In genomic region chr10:70655316-70655715, GRCh38 we compare ENCODE assay signal across 23 cellular contexts. TPM values are rescaled to one million over a fixed set of nuclear protein-coding genes. Genes with fewer than 3 reads are reported as not detected.
DNase-seq lines count a peak whose midpoint lies in the region; ATAC-seq and TF ChIP-seq lines count a peak whose summit lies in the region.
"Had no signal": no experiment of that assay in that cellular context is flagged by ENCODE, and none has a peak within 500 bp of the region (broad histone marks: within the 10 kb centered on the region; RNA-seq: fewer than 3 reads in every experiment).

No MANE protein-coding gene starts in this region.

- BruUV-seq in IMR-90 (replicated peaks; lab: Mats Ljungman, UMichigan): no TSS peak

- CTCF ChIA-PET in IMR-90 (lab: Yijun Ruan, JAX): no interaction called here

- no peak for TF ChIP-seq POLR2A in IMR-90 (IDR thresholded peaks at IDR 0.05; ENCODE audit: low read depth, low read length)

- no peak overlapping the region for H3K4me2 ChIP-seq in IMR-90 (ENCODE audit: low read depth, low read length)
- no peak overlapping the region for H3K4me2 ChIP-seq in fibroblast of lung (ENCODE audit: extremely low read depth, insufficient read depth, low read length)
- H3K4me2 ChIP-seq in skeletal muscle satellite cell (ENCODE audit: low read length): no peak overlapping the region

- no peaks in the 10 kb centered on the region for H3K79me2 ChIP-seq in ACC112 (ENCODE audit: control insufficient read depth, insufficient read depth, low read length, unreplicated experiment)
- H3K79me2 ChIP-seq in fibroblast of lung (ENCODE audit: control insufficient read depth, insufficient read depth, low read length): no peaks in the 10 kb centered on the region

- no peak overlapping the region for H2BK5ac ChIP-seq in IMR-90 (ENCODE audit: low read depth, low read length, poor library complexity, severe bottlenecking)

- H3K36me3 ChIP-seq in ACC112 (ENCODE audit: insufficient read depth, low read length): no peaks in the 10 kb centered on the region
- no peaks in the 10 kb centered on the region for H3K36me3 ChIP-seq in IMR-90 (ENCODE audit: control insufficient read depth, insufficient read depth, low read length)
- H3K36me3 ChIP-seq in fibroblast of lung (ENCODE audit: control insufficient read depth, insufficient read depth, low read length): no peaks in the 10 kb centered on the region
- no peaks in the 10 kb centered on the region for H3K36me3 ChIP-seq in skeletal muscle satellite cell (ENCODE audit: insufficient read depth, low read length)
- no peaks in the 10 kb centered on the region for H3K36me3 ChIP-seq in HAP-1 (replicated peaks)
- H3K36me3 ChIP-seq: BE2C, SJSA1 had no signal

- no peaks in the 10 kb centered on the region for H3K79me1 ChIP-seq in IMR-90 (ENCODE audit: low read depth in 1 of 2, low read length in 2 of 2)

- H3K56ac ChIP-seq in IMR-90 (ENCODE audit: extremely low read depth, insufficient read depth, low read length): no peak overlapping the region

- dilution Hi-C loops in IMR-90 (cut with HindIII; ENCODE audit: low sequenced_read_pairs, unreplicated experiment): no loop called here

- H3K4me1 ChIP-seq in ACC112 (ENCODE audit: control insufficient read depth, insufficient read depth, low read length, unreplicated experiment) (peaks cover 33% of the 10 kb centered on the region), IMR-90 (ENCODE audit: control insufficient read depth, insufficient read depth, low read length) (peaks cover 10% of the 10 kb centered on the region), fibroblast of lung (ENCODE audit: control insufficient read depth, extremely low read depth, insufficient read depth, low read length) (peaks cover 30% of the 10 kb centered on the region), skeletal muscle satellite cell (ENCODE audit: control insufficient read depth, insufficient read depth, low read length) (peaks cover 42% of the 10 kb centered on the region), HAP-1 (no peaks in the 10 kb centered on the region)

- H2AFZ ChIP-seq in ACC112 (ENCODE audit: low read length, unreplicated experiment) (no peak overlapping the region), IMR-90 (replicated peaks; ENCODE audit: low read length, poor library complexity) (no peak overlapping the region), fibroblast of lung (ENCODE audit: low read length) (no peak overlapping the region)

- no peak for ATAC-seq in IMR-90 (ENCODE audit: low read depth)
- ATAC-seq in HG03025 (IDR thresholded peaks at IDR 0.05; ENCODE audit: low FRiP score, unreplicated experiment): no peak
- no peak for ATAC-seq in GM21515 (IDR thresholded peaks at IDR 0.05; ENCODE audit: unreplicated experiment)
- ATAC-seq: HepG2, Right ventricle myocardium inferior had no signal

- no peak overlapping the region for H3K14ac ChIP-seq in IMR-90 (replicated peaks; ENCODE audit: low read depth, low read length)

- H3K9ac ChIP-seq in IMR-90 (ENCODE audit: low read depth, low read length) (no peak overlapping the region), fibroblast of lung (ENCODE audit: insufficient read depth, low read length) (no peak overlapping the region), skeletal muscle satellite cell (ENCODE audit: low read depth, low read length) (peak overlapping the region; percentile 78)

- H3K9me1 ChIP-seq in IMR-90 (ENCODE audit: insufficient read depth, low read length): peaks cover 7% of the 10 kb centered on the region

- DNase-seq in IMR-90 (no peak), fibroblast of lung (ENCODE audit: low read depth in 2 of 2) (no peak), HAP-1 (ENCODE audit: low spot score in 2 of 2) (no peak)
- DNase-seq: BE2C; CD4-positive, alpha-beta T cell; COR-L47; DMS79 treated with DMSO at 0.1 percent for 48 hours; H7; KBM-7; NCI-H1105; NCI-H146; NCI-H2029 treated with DMSO at 0.1 percent for 48 hours; NCI-H345; NCI-H524 treated with DMSO at 0.1 percent for 48 hours had no signal

- 0 out of 2 replicates have a peak, but pooled peaks cover 4% of the 10 kb centered on the region for H3K9me3 ChIP-seq in IMR-90 (ENCODE audit: control insufficient read depth, insufficient read depth, low read length)
- no peaks in the 10 kb centered on the region for H3K9me3 ChIP-seq in fibroblast of lung (ENCODE audit: control insufficient read depth, insufficient read depth, low read depth, low read length)
- H3K9me3 ChIP-seq in skeletal muscle satellite cell (replicated peaks; ENCODE audit: low read length): peaks cover 3% of the 10 kb centered on the region
- peaks cover 4% of the 10 kb centered on the region; the same call in 1 of the 2 replicates for H3K9me3 ChIP-seq in HAP-1
- H3K9me3 ChIP-seq: BE2C had no signal

- H3K27me3 ChIP-seq in ACC112 (ENCODE audit: insufficient read depth, low read length) (no peaks in the 10 kb centered on the region), IMR-90 (ENCODE audit: control insufficient read depth, insufficient read depth, low read length) (no peaks in the 10 kb centered on the region), fibroblast of lung (ENCODE audit: control insufficient read depth, insufficient read depth, low read length) (no peaks in the 10 kb centered on the region), skeletal muscle satellite cell (ENCODE audit: control insufficient read depth, insufficient read depth, low read length) (no peaks in the 10 kb centered on the region), HAP-1 (ENCODE audit: low read depth) (no peaks in the 10 kb centered on the region)
- H3K27me3 ChIP-seq: BE2C, SJSA1 had no signal

- no peak overlapping the region for H3K18ac ChIP-seq in IMR-90 (ENCODE audit: low read depth, low read length)

- H2AK5ac ChIP-seq in IMR-90 (ENCODE audit: low read depth, low read length): no peak overlapping the region

- no peak overlapping the region for H4K5ac ChIP-seq in IMR-90 (ENCODE audit: low read depth, low read length)

- H4K20me1 ChIP-seq in IMR-90 (ENCODE audit: insufficient read depth, low read length) (no peaks in the 10 kb centered on the region), fibroblast of lung (ENCODE audit: control insufficient read depth, extremely low read depth, insufficient read depth, low read length) (no peaks in the 10 kb centered on the region)

- no peak overlapping the region for H3K23ac ChIP-seq in IMR-90 (ENCODE audit: low read depth, low read length)

- H2AK9ac ChIP-seq in IMR-90 (replicated peaks; ENCODE audit: low read depth, low read length, poor library complexity): no peak overlapping the region

- H2BK20ac ChIP-seq in IMR-90 (ENCODE audit: low read depth, low read length): no peak overlapping the region

- no peak overlapping the region for H3K4ac ChIP-seq in IMR-90 (ENCODE audit: low read depth, low read length)

- 100% methylated on average over 1 of the region's 12 CpGs; no CpG with 5 or more reads in 1 of the 2 experiments for WGBS in IMR-90 (ENCODE audit: extremely low coverage in 2 of 2, insufficient read length in 1 of 2), 2 experiments

- no peak overlapping the region for H4K91ac ChIP-seq in IMR-90 (ENCODE audit: insufficient read depth, low read depth, low read length)

- POLR2A ChIA-PET in IMR-90 (lab: Charles Lee; ENCODE audit: unreplicated experiment): no interaction called here

- H2BK15ac ChIP-seq in IMR-90 (ENCODE audit: low read depth, low read length): no peak overlapping the region; the same call in 2 of the 3 replicates

- TF ChIP-seq RAD21 in IMR-90 (IDR thresholded peaks at IDR 0.05; ENCODE audit: low read length): no peak

- intact Hi-C loops in IMR-90 (cut with micrococcal nuclease): no loop called here

- no peak overlapping the region for H4K8ac ChIP-seq in IMR-90 (ENCODE audit: low read depth in 2 of 2, low read length in 2 of 2)

- H2BK120ac ChIP-seq in IMR-90 (ENCODE audit: low read depth, low read length): 0 out of 2 replicates have a peak overlapping the region, but pooled peaks have one; percentile 78

- TF ChIP-seq CTCF in IMR-90 (conservative IDR thresholded peaks at IDR 0.05; ENCODE audit: low read depth, low read length) (no peak), fibroblast of lung (conservative IDR thresholded peaks at IDR 0.05 in 1 of 2, IDR thresholded peaks at IDR 0.05 in 1 of 2; ENCODE audit: low read depth in 1 of 2, low read length in 2 of 2) (no peak)

- in situ Hi-C loops in IMR-90 (cut with MboI; ENCODE audit: low sequenced_read_pairs): no loop called here
- in situ Hi-C loops in HAP-1 (cut with MboI; ENCODE audit: low sequenced_read_pairs): no loop called here

- H3K27ac ChIP-seq in ACC112 (ENCODE audit: low read depth, low read length) (peak overlapping the region; percentile 92; the same call in 1 of the 2 replicates), IMR-90 (ENCODE audit: insufficient read depth, low read length) (no peak overlapping the region), fibroblast of lung (ENCODE audit: insufficient read depth, low read length) (peak overlapping the region; percentile 88)
- H3K27ac ChIP-seq: HL-60 had no signal

- H3K4me3 ChIP-seq in ACC112 (ENCODE audit: low read depth, low read length): no peak overlapping the region
- no peak overlapping the region for H3K4me3 ChIP-seq in IMR-90 (ENCODE audit: insufficient read depth, low read depth, low read length)
- no peak overlapping the region for H3K4me3 ChIP-seq in fibroblast of lung (replicated peaks in 1 of 4; ENCODE audit: control extremely low read depth in 1 of 4, insufficient read depth in 1 of 4, low read depth in 3 of 4, low read length in 4 of 4)
- H3K4me3 ChIP-seq in skeletal muscle satellite cell (ENCODE audit: low read length): no peak overlapping the region
- H3K4me3 ChIP-seq in HAP-1: no peak overlapping the region
- H3K4me3 ChIP-seq: SJSA1 had no signal

TF ChIP-seq in IMR-90, 13 proteins besides CTCF, POLR2A, EP300 and RAD21 (continues in another document):
- TF ChIP-seq FOS (IDR thresholded peaks at IDR 0.05; ENCODE audit: low read depth, low read length) (no peak), RCOR1 (IDR thresholded peaks at IDR 0.05; ENCODE audit: insufficient replicate concordance, low read length) (no peak)

RNA-seq across cellular contexts. Expression of gene ADAMTS14, which starts 17.0 kb away (rescaled TPM):
- total RNA-seq in IMR-90 (2012; rRNA removed) (under 0.01 TPM in 2 replicates), fibroblast of lung (1.8 and 4.1 TPM in 2 replicates)
- polyA plus RNA-seq in IMR-90 (2012; rRNA removed) (0.31 and 0.33 TPM in 2 replicates), fibroblast of lung (3.1 and 6.2 TPM in 2 replicates)
- polyA plus RNA-seq in IMR-90 (2012; cell fraction: cytosol; rRNA removed): 0.14 and 0.34 TPM in 2 replicates
- polyA plus RNA-seq in IMR-90 (2012; cell fraction: nucleus; rRNA removed; ENCODE audit: low replicate concordance): 2.5 and 4.3 TPM in 2 replicates
- polyA plus RNA-seq in fibroblast of lung (2012): 3.6 and 8.1 TPM in 2 replicates
- polyA minus RNA-seq in fibroblast of lung (ENCODE audit: low replicate concordance): 8.8 and 12.0 TPM in 2 replicates
- total RNA-seq in skeletal muscle satellite cell (2012; rRNA removed): 0.25 and 1.1 TPM in 2 replicates
- total RNA-seq: CD4-positive, alpha-beta T cell had no signal

RNA-seq across cellular contexts. Expression of gene PRF1, which starts 52.8 kb away (rescaled TPM):
- total RNA-seq in IMR-90 (2012; rRNA removed): not detected in 2 replicates
- polyA plus RNA-seq in IMR-90 (2012; rRNA removed): not detected in 2 replicates
- not detected in 2 replicates for polyA plus RNA-seq in IMR-90 (2012; cell fraction: cytosol; rRNA removed)
- not detected in 2 replicates for polyA plus RNA-seq in IMR-90 (2012; cell fraction: nucleus; rRNA removed; ENCODE audit: low replicate concordance)
- total RNA-seq in fibroblast of lung: not detected in 2 replicates
- polyA plus RNA-seq in fibroblast of lung: not detected in 2 replicates
- not detected in 2 replicates for polyA plus RNA-seq in fibroblast of lung (2012)
- polyA minus RNA-seq in fibroblast of lung (ENCODE audit: low replicate concordance): not detected in 2 replicates
- total RNA-seq in skeletal muscle satellite cell (2012; rRNA removed): not detected in 2 replicates
- total RNA-seq: H7, HT-29, SJSA1 had no signal
